In the genomic region with DNA sequence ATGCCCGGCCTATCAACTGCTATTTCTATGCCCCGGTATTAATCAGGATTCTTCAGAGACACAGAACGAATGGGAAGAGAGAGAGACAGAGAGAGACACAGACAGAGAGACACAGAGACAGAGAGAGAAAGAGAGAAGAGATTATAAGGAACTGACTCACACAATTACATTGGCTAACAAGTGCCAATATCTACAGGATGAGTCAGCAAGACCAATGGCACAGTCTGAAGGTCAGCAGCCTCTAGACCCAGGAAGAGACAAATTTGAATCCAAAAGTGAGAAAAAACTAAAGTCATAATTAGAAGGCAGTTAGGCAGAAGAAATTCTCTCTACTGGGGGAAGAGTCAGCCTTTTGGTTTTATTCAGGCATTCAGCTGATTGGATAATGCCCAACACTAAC, we compare ENCODE assay signal across 9 cellular contexts.
DNase-seq lines count a peak whose midpoint lies in the region; TF ChIP-seq lines count a peak whose summit lies in the region.
"Had no signal": no experiment of that assay in that cellular context is flagged by ENCODE, and none has a peak within 500 bp of the region (broad histone marks: within the 10 kb centered on the region; RNA-seq: fewer than 3 reads in every experiment).

No MANE protein-coding gene starts in this region.

- CTCF ChIA-PET in Caco-2 (lab: Charles Lee): no interaction called here

- H3K4ac ChIP-seq in mesenchymal stem cell (ENCODE audit: low read depth in 1 of 2, low read length in 2 of 2): no peak overlapping the region

- no peaks in the 10 kb centered on the region for H3K9me3 Mint-ChIP-seq in Caco-2 (ENCODE audit: unreplicated experiment)

- H3K79me1 ChIP-seq in mesenchymal stem cell (replicated peaks; ENCODE audit: low read length, poor library complexity, severe bottlenecking): no peaks in the 10 kb centered on the region

- H3K4me1 Mint-ChIP-seq in Caco-2 (ENCODE audit: low read depth, unreplicated experiment): peaks cover 27% of the 10 kb centered on the region

- H4K91ac ChIP-seq in mesenchymal stem cell (ENCODE audit: low read length): no peak overlapping the region

- H3K4me3 Mint-ChIP-seq in Caco-2 (ENCODE audit: unreplicated experiment): no peak overlapping the region

- no peak overlapping the region for H2AFZ ChIP-seq in mesenchymal stem cell (ENCODE audit: low read depth, low read length)

- no peak overlapping the region for H2BK5ac ChIP-seq in mesenchymal stem cell (ENCODE audit: low read depth, low read length, poor library complexity, severe bottlenecking)

- H3K9me3 ChIP-seq in mesenchymal stem cell (ENCODE audit: control insufficient read depth, low read length) (no peaks in the 10 kb centered on the region), Caco-2 (no peaks in the 10 kb centered on the region)
- H3K9me3 ChIP-seq: ascending aorta had no signal

- BruUV-seq in Caco-2 (replicated peaks; lab: Mats Ljungman, UMichigan): no TSS peak

- H3K4me1 ChIP-seq in mesenchymal stem cell (ENCODE audit: control insufficient read depth, insufficient read depth, low read depth, low read length): peaks cover 1% of the 10 kb centered on the region
- H3K4me1 ChIP-seq in Caco-2: peaks cover 30% of the 10 kb centered on the region
- H3K4me1 ChIP-seq: ascending aorta had no signal

- 85% methylated on average over 3 of the region's 3 CpGs for WGBS in mesenchymal stem cell

- intact Hi-C loops in Caco-2 (cut with micrococcal nuclease; ENCODE audit: unreplicated experiment): no loop called here

- H3K4me2 ChIP-seq in mesenchymal stem cell (ENCODE audit: low read length, poor library complexity, severe bottlenecking): no peak overlapping the region

- no peak for TF ChIP-seq CTCF in Caco-2 (IDR thresholded peaks at IDR 0.05; ENCODE audit: insufficient read depth in 1 of 2, low read depth in 1 of 2, low read length in 1 of 2, severe bottlenecking in 1 of 2, unreplicated experiment in 1 of 2)

- H3K36me3 Mint-ChIP-seq in Caco-2 (ENCODE audit: insufficient read depth, unreplicated experiment): no peaks in the 10 kb centered on the region

- no peak overlapping the region for H2BK15ac ChIP-seq in mesenchymal stem cell (ENCODE audit: low read depth, poor library complexity, severe bottlenecking)

- H3K27me3 ChIP-seq in mesenchymal stem cell (ENCODE audit: control insufficient read depth in 1 of 2, insufficient read depth in 1 of 2, low read length in 2 of 2): no peaks in the 10 kb centered on the region
- H3K27me3 ChIP-seq in Caco-2 (replicated peaks; ENCODE audit: control insufficient read depth, insufficient read depth, low read length): no peaks in the 10 kb centered on the region
- H3K27me3 ChIP-seq: ascending aorta had no signal

- H3K27me3 Mint-ChIP-seq in Caco-2 (ENCODE audit: insufficient read depth, unreplicated experiment): no peaks in the 10 kb centered on the region

- H3K18ac ChIP-seq in mesenchymal stem cell (ENCODE audit: low read depth in 1 of 2, low read length in 2 of 2): no peak overlapping the region

- H4K8ac ChIP-seq in mesenchymal stem cell (ENCODE audit: low read length): no peak overlapping the region

- H3K4me3 ChIP-seq in mesenchymal stem cell (ENCODE audit: insufficient read depth in 1 of 2, low read depth in 1 of 2, low read length in 2 of 2) (no peak overlapping the region), Caco-2 (ENCODE audit: low read depth, low read length) (no peak overlapping the region)
- H3K4me3 ChIP-seq: ascending aorta had no signal

- H2BK120ac ChIP-seq in mesenchymal stem cell (ENCODE audit: low read depth, low read length): no peak overlapping the region

- no peak overlapping the region for H3K27ac ChIP-seq in mesenchymal stem cell (ENCODE audit: low read length, poor library complexity, severe bottlenecking)
- H3K27ac ChIP-seq: ascending aorta had no signal

- no peak overlapping the region for H3K23ac ChIP-seq in mesenchymal stem cell (ENCODE audit: low read length in 2 of 2)

- peak; percentile 53 for DNase-seq in Daoy (ENCODE audit: low read depth)
- peak; percentile 76 for DNase-seq in LHCN-M2 (ENCODE audit: low read depth)
- DNase-seq in astrocyte of the hippocampus (ENCODE audit: low read depth, low spot score): peak; percentile 58
- peak; percentile 67 for DNase-seq in mesenchymal stem cell
- DNase-seq in NCI-H774 (lab: John Stamatoyannopoulos, UW): no peak
- no peak for DNase-seq in activated effector memory CD4-positive, alpha-beta T cell treated with Interleukin-2 at 50 U/mL for 16 hours
- DNase-seq in DMS 273 treated with DMSO at 0.1 percent for 48 hours (lab: John Stamatoyannopoulos, UW): no peak
- DNase-seq in Caco-2: no peak

- POLR2A ChIA-PET in Caco-2 (lab: Charles Lee): no interaction called here

- no peak overlapping the region for H2BK12ac ChIP-seq in mesenchymal stem cell (ENCODE audit: low read length in 2 of 2)

- no peak overlapping the region for H3K14ac ChIP-seq in mesenchymal stem cell (ENCODE audit: low read length in 2 of 2)

- no peak overlapping the region for H3K27ac Mint-ChIP-seq in Caco-2 (ENCODE audit: unreplicated experiment)

- H3K36me3 ChIP-seq in mesenchymal stem cell (ENCODE audit: control insufficient read depth in 1 of 2, insufficient read depth in 2 of 2, low read depth in 1 of 2, low read length in 2 of 2) (peaks cover 0 to 3% of the 10 kb centered on the region in 2 experiments), Caco-2 (ENCODE audit: control insufficient read depth, insufficient read depth, low read length) (no peaks in the 10 kb centered on the region; the same call in 1 of the 2 replicates)
- H3K36me3 ChIP-seq: ascending aorta had no signal

- no peak overlapping the region for H3K9ac ChIP-seq in mesenchymal stem cell (ENCODE audit: low read length)

- no peak overlapping the region for H2AK5ac ChIP-seq in mesenchymal stem cell (ENCODE audit: low read length, severe bottlenecking)

Comparison
In these comparisons a context has a peak if more than half of its experiments do, and no peak if none do; other contexts are left out.
1. DNase-seq: peak in Daoy (single experiment), LHCN-M2 (single experiment), astrocyte of the hippocampus (single experiment) and mesenchymal stem cell (single experiment); none in NCI-H774 (single experiment), activated effector memory CD4-positive, alpha-beta T cell treated with Interleukin-2 at 50 U/mL for 16 hours (single experiment), DMS 273 treated with DMSO at 0.1 percent for 48 hours (single experiment) and Caco-2 (0 of 2).